ENCODE assay signal across 1 cellular context in genomic region chr11:66258473-66258893, GRCh38.
A peak's percentile ranks its signal among the peaks of the same experiment; 100 is the strongest.
TF ChIP-seq lines count a peak whose summit lies in the region.

No MANE protein-coding gene starts in this region.

TF ChIP-seq in HepG2, 621 proteins besides CTCF, POLR2A, EP300 and RAD21 (continued from another document and continues in another):
- TF ChIP-seq ZNF276 (CRISPR knock-in tag; IDR thresholded peaks at IDR 0.05; ENCODE audit: low read depth), result 0 out of 2 replicates have a peak, but pooled peaks have one; percentile 72
- TF ChIP-seq ZFP36L1 (CRISPR knock-in tag; IDR thresholded peaks at IDR 0.05), result no peak
- TF ChIP-seq ZNF143 (CRISPR knock-in tag; IDR thresholded peaks at IDR 0.05), result no peak
- no peak for TF ChIP-seq HOMEZ (CRISPR knock-in tag; IDR thresholded peaks at IDR 0.05; ENCODE audit: low read depth)
- no peak for TF ChIP-seq IKZF1 (IDR thresholded peaks at IDR 0.05)
- no peak for TF ChIP-seq NFAT5 (CRISPR knock-in tag; IDR thresholded peaks at IDR 0.05)
- no peak for TF ChIP-seq ZFP36L2 (CRISPR knock-in tag; IDR thresholded peaks at IDR 0.05)
- TF ChIP-seq ZSCAN5A (CRISPR knock-in tag; IDR thresholded peaks at IDR 0.05; ENCODE audit: borderline replicate concordance), result no peak
- TF ChIP-seq ZNF318 (CRISPR knock-in tag; IDR thresholded peaks at IDR 0.05), result peak; percentile 73; the same call in 1 of the 2 replicates
- no peak for TF ChIP-seq AKNA (CRISPR knock-in tag; IDR thresholded peaks at IDR 0.05; ENCODE audit: borderline replicate concordance)
- no peak for TF ChIP-seq PBX2 (CRISPR knock-in tag; IDR thresholded peaks at IDR 0.05)
- TF ChIP-seq ZNF513 (CRISPR knock-in tag; conservative IDR thresholded peaks at IDR 0.05), result no peak
- 0 out of 2 replicates have a peak, but pooled peaks have one; percentile 30 for TF ChIP-seq ZNF577 (CRISPR knock-in tag; IDR thresholded peaks at IDR 0.05; ENCODE audit: borderline replicate concordance, low read depth)
- TF ChIP-seq ZNF761 (CRISPR knock-in tag; conservative IDR thresholded peaks at IDR 0.05), result no peak
- no peak for TF ChIP-seq ATF7 (IDR thresholded peaks at IDR 0.05)
- TF ChIP-seq ATF7 (CRISPR knock-in tag; IDR thresholded peaks at IDR 0.05), result peak; percentile 58; the same call in 1 of the 2 replicates
- TF ChIP-seq PAF1 (CRISPR knock-in tag; IDR thresholded peaks at IDR 0.05), result no peak
- 0 out of 2 replicates have a peak, but pooled peaks have one; percentile 42 for TF ChIP-seq ZNF34 (CRISPR knock-in tag; IDR thresholded peaks at IDR 0.05; ENCODE audit: borderline replicate concordance)
- no peak for TF ChIP-seq ZNF850 (CRISPR knock-in tag; conservative IDR thresholded peaks at IDR 0.05)
